In genomic region chr1:11736746-11737639, GRCh38 we compare ENCODE assay signal across 1 cellular context.
TF ChIP-seq lines count a peak whose summit lies in the region.

No MANE protein-coding gene starts in this region.

TF ChIP-seq in K562, 482 proteins besides CTCF, POLR2A, EP300 and RAD21 (continues in another document):
- peak; percentile 41; the same call in 1 of the 2 replicates for TF ChIP-seq CBFA2T3 (IDR thresholded peaks at IDR 0.05)
- 0 out of 4 replicates have a peak, but pooled peaks of 1 of the 2 experiments have one; percentile 13 for TF ChIP-seq FOXK2 (conservative IDR thresholded peaks at IDR 0.05 in 1 of 2, IDR thresholded peaks at IDR 0.05 in 1 of 2; ENCODE audit: low read depth in 2 of 2)
- TF ChIP-seq SIN3A (IDR thresholded peaks at IDR 0.05; ENCODE audit: borderline replicate concordance in 2 of 2, control insufficient read depth in 1 of 2, low read depth in 2 of 2, low read length in 2 of 2), result peak in 1 of 2 experiments; percentile 52; a peak in 1 of 4 replicates
- TF ChIP-seq REST (CRISPR knock-in tag; IDR thresholded peaks at IDR 0.05; ENCODE audit: low read depth), result no peak
- no peak for TF ChIP-seq PHB2 (IDR thresholded peaks at IDR 0.05; ENCODE audit: low read depth)
- TF ChIP-seq RNF2 (IDR thresholded peaks at IDR 0.05), result no peak
- TF ChIP-seq NFRKB (IDR thresholded peaks at IDR 0.05; ENCODE audit: low read depth), result peak; percentile 82; the same call in 1 of the 2 replicates
- TF ChIP-seq RBM17 (IDR thresholded peaks at IDR 0.05; ENCODE audit: borderline replicate concordance, low read depth, low read length), result no peak
- peak; percentile 5 for TF ChIP-seq TAF1 (IDR thresholded peaks at IDR 0.05; ENCODE audit: control insufficient read depth, extremely low read depth, insufficient read depth, low read length, severe bottlenecking)
- TF ChIP-seq MEF2A (IDR thresholded peaks at IDR 0.05; ENCODE audit: control insufficient read depth, low read depth, low read length), result 0 out of 2 replicates have a peak, but pooled peaks have one; percentile 37
- no peak for TF ChIP-seq MXI1 (IDR thresholded peaks at IDR 0.05; ENCODE audit: low read depth, low read length)
- peak; percentile 32 for TF ChIP-seq FOSL1 (tag; conservative IDR thresholded peaks at IDR 0.05)
- no peak for TF ChIP-seq TCFL5 (CRISPR knock-in tag; conservative IDR thresholded peaks at IDR 0.05)
- TF ChIP-seq PBX2 (CRISPR knock-in tag; IDR thresholded peaks at IDR 0.05; ENCODE audit: low read depth), result no peak
- TF ChIP-seq PBX2 (tag; conservative IDR thresholded peaks at IDR 0.05; ENCODE audit: low read depth), result peak; percentile 79
- TF ChIP-seq BACH1 (tag; IDR thresholded peaks at IDR 0.05), result peak; percentile 59; the same call in 1 of the 2 replicates
- 0 out of 2 replicates have a peak, but pooled peaks have one; percentile 23 for TF ChIP-seq RFX5 (IDR thresholded peaks at IDR 0.05; ENCODE audit: low read depth, low read length)
- TF ChIP-seq ATF3 (IDR thresholded peaks at IDR 0.05), result peak; percentile 45
- no peak for TF ChIP-seq ATF3 (CRISPR knock-in tag; conservative IDR thresholded peaks at IDR 0.05)
- peak; percentile 60 to 95 (median 86) for TF ChIP-seq YY1 (IDR thresholded peaks at IDR 0.05; ENCODE audit: borderline replicate concordance in 1 of 3, control insufficient read depth in 1 of 3, extremely low read depth in 1 of 3, insufficient read depth in 3 of 3, insufficient read length in 1 of 3, insufficient replicate concordance in 2 of 3, low read depth in 1 of 3, low read length in 2 of 3)
- TF ChIP-seq MEIS2 (IDR thresholded peaks at IDR 0.05; ENCODE audit: partially characterized antibody), result peak; percentile 93
- TF ChIP-seq SIX5 (IDR thresholded peaks at IDR 0.05; ENCODE audit: borderline replicate concordance in 1 of 2, insufficient read depth in 1 of 2, low read depth in 1 of 2, low read length in 2 of 2), result no peak
- TF ChIP-seq MYC (IDR thresholded peaks at IDR 0.05; ENCODE audit: low read depth, low read length), result peak; percentile 79
- TF ChIP-seq MYC (CRISPR knock-in tag; IDR thresholded peaks at IDR 0.05; ENCODE audit: borderline replicate concordance, low read depth), result no peak
- 0 out of 2 replicates have a peak, but pooled peaks have one; percentile 32 for TF ChIP-seq ARID3A (IDR thresholded peaks at IDR 0.05; ENCODE audit: borderline replicate concordance, low read depth, low read length)
- 0 out of 2 replicates have a peak, but pooled peaks have one; percentile 12 for TF ChIP-seq ZBTB2 (IDR thresholded peaks at IDR 0.05)
- TF ChIP-seq ZNF217 (CRISPR knock-in tag; IDR thresholded peaks at IDR 0.05), result no peak
- TF ChIP-seq JUND (IDR thresholded peaks at IDR 0.05; ENCODE audit: borderline replicate concordance, low read depth, low read length), result 0 out of 2 replicates have a peak, but pooled peaks have one; percentile 15
- no peak for TF ChIP-seq JUND (tag; IDR thresholded peaks at IDR 0.05; ENCODE audit: borderline replicate concordance, low read depth, low read length)
- peak; percentile 71 for TF ChIP-seq EGR1 (conservative IDR thresholded peaks at IDR 0.05)
- 0 out of 2 replicates have a peak, but pooled peaks have one; percentile 40 for TF ChIP-seq ZNF592 (IDR thresholded peaks at IDR 0.05)
- no peak for TF ChIP-seq NR2C2 (CRISPR knock-in tag; IDR thresholded peaks at IDR 0.05)
- TF ChIP-seq NR2C2 (tag; IDR thresholded peaks at IDR 0.05), result peak; percentile 35; the same call in 1 of the 2 replicates
- peak; percentile 19 for TF ChIP-seq TBP (optimal IDR thresholded peaks at IDR 0.05; ENCODE audit: low read depth, low read length)
- TF ChIP-seq ERF (CRISPR knock-in tag; IDR thresholded peaks at IDR 0.05), result peak; percentile 20; the same call in 1 of the 2 replicates
- no peak for TF ChIP-seq ZNF695 (CRISPR knock-in tag; IDR thresholded peaks at IDR 0.05)
- TF ChIP-seq DNMT1 (IDR thresholded peaks at IDR 0.05), result 0 out of 2 replicates have a peak, but pooled peaks have one; percentile 34
- peak; percentile 51; the same call in 1 of the 2 replicates for TF ChIP-seq RAD51 (IDR thresholded peaks at IDR 0.05; ENCODE audit: borderline replicate concordance, low read depth)
- peak in 1 of 2 experiments; percentile 56 for TF ChIP-seq E2F6 (IDR thresholded peaks at IDR 0.05; ENCODE audit: borderline replicate concordance in 1 of 2, extremely low read depth in 1 of 2, insufficient read depth in 1 of 2, insufficient read length in 1 of 2, low read depth in 1 of 2, low read length in 1 of 2, poor library complexity in 1 of 2, severe bottlenecking in 1 of 2)
- TF ChIP-seq ZFX (CRISPR knock-in tag; IDR thresholded peaks at IDR 0.05), result peak; percentile 25; the same call in 1 of the 2 replicates
- peak; percentile 62 for TF ChIP-seq EP400 (IDR thresholded peaks at IDR 0.05)
- no peak for TF ChIP-seq TSHZ1 (CRISPR knock-in tag; IDR thresholded peaks at IDR 0.05)
